22 cellular contexts compared by ENCODE assay signal in genomic region chr6:140018588-140018987, GRCh38.
A peak's percentile ranks its signal among the peaks of the same experiment; 100 is the strongest.
DNase-seq lines count a peak whose midpoint lies in the region; ATAC-seq, FAIRE-seq and TF ChIP-seq lines count a peak whose summit lies in the region.
"Had no signal": no experiment of that assay in that cellular context is flagged by ENCODE, and none has a peak within 500 bp of the region (broad histone marks: within the 10 kb centered on the region; RNA-seq: fewer than 3 reads in every experiment).

No MANE protein-coding gene starts in this region.

- CTCF ChIA-PET in HEK293 (lab: Yijun Ruan, JAX) (interaction anchor here (1.3 kb wide), 1 partner anchor 35 kb away, joined by 4 read pairs; no protein-coding TSS in a partner anchor), Panc1 (lab: Charles Lee) (no interaction called here), K562 (lab: Yijun Ruan, JAX; ENCODE audit: low intra/inter-chr PET ratio) (no interaction called here)

- H3K79me2 ChIP-seq in K562 (ENCODE audit: control insufficient read depth, insufficient read depth, low read length) (no peaks in the 10 kb centered on the region), hepatocyte (no peaks in the 10 kb centered on the region)

- FAIRE-seq in K562 (lab: Jason Lieb, UNC): no peak
- FAIRE-seq: D721Med, G401.6 had no signal

- H3K4me1 ChIP-seq in HEK293 (ENCODE audit: control insufficient read depth, insufficient read depth, low read length) (no peaks in the 10 kb centered on the region), Panc1 (ENCODE audit: control insufficient read depth, insufficient read depth, low read length) (no peaks in the 10 kb centered on the region), K562 (replicated peaks in 1 of 2; ENCODE audit: control insufficient read depth in 2 of 2, insufficient read depth in 2 of 2, low read length in 2 of 2) (no peaks in the 10 kb centered on the region), hepatocyte (ENCODE audit: insufficient read depth) (peaks cover 15% of the 10 kb centered on the region)
- H3K4me1 ChIP-seq: BLaER1 had no signal

- H3K27ac ChIP-seq in HEK293 (ENCODE audit: extremely low read depth, low read depth, low read length) (no peak overlapping the region), Panc1 (ENCODE audit: low read length) (peak overlapping the region; percentile 19; the same call in 1 of the 2 replicates), K562 (ENCODE audit: extremely low read depth, low read depth, low read length) (no peak overlapping the region), hepatocyte (no peak overlapping the region)
- H3K27ac ChIP-seq: BLaER1, RWPE1 had no signal

- peak; percentile 40 for TF ChIP-seq EP300 in K562 (IDR thresholded peaks at IDR 0.05; ENCODE audit: low read length)

- 0% methylated on average over 1 of the region's 1 CpG for WGBS in K562 (ENCODE audit: insufficient coverage, low coverage, missing lambda C conversion rate)
- 65% methylated on average over 1 of the region's 1 CpG for WGBS in hepatocyte (ENCODE audit: low lambda C conversion rate, missing lambda C conversion rate)

- no peaks in the 10 kb centered on the region for H3K9me3 ChIP-seq in HEK293 (ENCODE audit: control insufficient read depth, insufficient read depth, low read depth, low read length)
- no peaks in the 10 kb centered on the region for H3K9me3 ChIP-seq in Panc1 (ENCODE audit: control insufficient read depth, insufficient read depth, low read depth, low read length)
- no peaks in the 10 kb centered on the region for H3K9me3 ChIP-seq in K562 (replicated peaks; ENCODE audit: control insufficient read depth, insufficient read depth, low read depth, low read length)
- H3K9me3 ChIP-seq in hepatocyte (ENCODE audit: low read depth): no peaks in the 10 kb centered on the region

- H3K9me2 ChIP-seq in hepatocyte (replicated peaks; ENCODE audit: insufficient read depth): no peaks in the 10 kb centered on the region

- DNase-seq in Panc1 (ENCODE audit: low read depth, low spot score) (no peak), K562 (ENCODE audit: extremely low read depth in 1 of 4, low spot score in 3 of 4) (peak in 1 of 4 experiments; percentile 25), hepatocyte (ENCODE audit: low spot score) (peak; percentile 19), T-helper 2 cell (no peak), cardiac septum (ENCODE audit: low spot score) (no peak)
- DNase-seq: CD4-positive, CD25-positive, alpha-beta regulatory T cell; H9; HFFc6; Karpas-422; NCI-H1092 treated with DMSO at 0.1 percent for 48 hours; NCI-H1436 treated with DMSO at 0.1 percent for 48 hours; NCI-H187 treated with DMSO at 0.1 percent for 48 hours; NCI-H2107; NCI-H526 treated with DMSO at 0.1 percent for 48 hours; SHP77 had no signal

- H3K36me3 ChIP-seq in HEK293 (ENCODE audit: control insufficient read depth in 2 of 2, insufficient read depth in 1 of 2, low read length in 2 of 2) (no peaks in the 10 kb centered on the region), Panc1 (ENCODE audit: control insufficient read depth, insufficient read depth, low read length) (no peaks in the 10 kb centered on the region), K562 (ENCODE audit: control insufficient read depth, insufficient read depth, low read length) (no peaks in the 10 kb centered on the region), hepatocyte (replicated peaks; ENCODE audit: insufficient read depth, low read depth) (no peaks in the 10 kb centered on the region)
- H3K36me3 ChIP-seq: BLaER1 had no signal

- TF ChIP-seq CTCF in HEK293 (tag by site-specific recombination; IDR thresholded peaks at IDR 0.05) (no peak), Panc1 (IDR thresholded peaks at IDR 0.05) (no peak), K562 (IDR thresholded peaks at IDR 0.05 in 2 of 3, conservative IDR thresholded peaks at IDR 0.05 in 1 of 3; ENCODE audit: insufficient read depth in 2 of 3, low read depth in 1 of 3, low read length in 3 of 3) (no peak), hepatocyte (IDR thresholded peaks at IDR 0.05; ENCODE audit: poor library complexity) (no peak)

- H3K4me3 ChIP-seq in HEK293 (ENCODE audit: low read depth, low read length) (no peak overlapping the region), Panc1 (ENCODE audit: low read depth in 2 of 2, low read length in 2 of 2) (no peak overlapping the region), K562 (no peak overlapping the region), hepatocyte (no peak overlapping the region)
- H3K4me3 ChIP-seq: BLaER1, GM23338 had no signal

- no peak for TF ChIP-seq POLR2A in K562 (conservative IDR thresholded peaks at IDR 0.05)

- H3K27me3 ChIP-seq in Panc1 (ENCODE audit: control insufficient read depth, insufficient read depth, low read length) (no peaks in the 10 kb centered on the region), K562 (ENCODE audit: control insufficient read depth in 2 of 2, insufficient read depth in 2 of 2, low read length in 2 of 2) (no peaks in the 10 kb centered on the region), hepatocyte (no peaks in the 10 kb centered on the region)
- H3K27me3 ChIP-seq: BLaER1 had no signal

- intact Hi-C loops in Panc1 (cut with micrococcal nuclease; ENCODE audit: unreplicated experiment): no loop called here
- intact Hi-C loops in K562 (cut with micrococcal nuclease): no loop called here
- intact Hi-C loops in cardiac septum (cut with DNase I): no loop called here

- BruUV-seq in Panc1 (replicated peaks; lab: Mats Ljungman, UMichigan) (no TSS peak), K562 (replicated peaks; lab: Mats Ljungman, UMichigan) (no TSS peak)

- H3K9me1 ChIP-seq in K562 (ENCODE audit: control insufficient read depth, insufficient read depth, low read length): no peaks in the 10 kb centered on the region

- H3K9ac ChIP-seq in K562 (ENCODE audit: insufficient read depth in 1 of 2, low read depth in 2 of 2, low read length in 2 of 2): no peak overlapping the region
- H3K9ac ChIP-seq: BLaER1 had no signal

- TF ChIP-seq RAD21 in K562 (CRISPR knock-in tag; conservative IDR thresholded peaks at IDR 0.05 in 1 of 2, IDR thresholded peaks at IDR 0.05 in 1 of 2): no peak

- in situ Hi-C loops in Panc1 (cut with HindIII; ENCODE audit: low pct_unique_long_range_greater_than_20kb, low sequenced_read_pairs): no loop called here
- in situ Hi-C loops in K562 (cut with MboI): no loop called here

- H3K4me2 ChIP-seq in K562 (ENCODE audit: insufficient read depth, low read length) (no peak overlapping the region; the same call in 1 of the 2 replicates), hepatocyte (no peak overlapping the region)
- H3K4me2 ChIP-seq: BLaER1, GM23338 had no signal

- no peak overlapping the region for H2AFZ ChIP-seq in K562 (ENCODE audit: low read depth, low read length)
- H2AFZ ChIP-seq in hepatocyte: no peak overlapping the region
- H2AFZ ChIP-seq: GM23338 had no signal

- H4K20me1 ChIP-seq in K562 (replicated peaks; ENCODE audit: control insufficient read depth, insufficient read depth, low read length) (no peaks in the 10 kb centered on the region), hepatocyte (ENCODE audit: insufficient read depth, poor library complexity, severe bottlenecking) (no peaks in the 10 kb centered on the region)
- H4K20me1 ChIP-seq: BLaER1 had no signal

- no peak for ATAC-seq in Panc1
- ATAC-seq in K562: no peak
- no peak for ATAC-seq in GM18511 (IDR thresholded peaks at IDR 0.05; ENCODE audit: unreplicated experiment)
- ATAC-seq: GM23338 had no signal

- POLR2A ChIA-PET in HEK293 (lab: Yijun Ruan, JAX) (interaction anchor here (1.7 kb wide), 1 partner anchor 644 kb away, joined by 4 read pairs; the partner anchor contains the start of gene CITED2), Panc1 (lab: Charles Lee) (no interaction called here), K562 (lab: Yijun Ruan, JAX) (no interaction called here)

TF ChIP-seq in HEK293, 187 proteins besides CTCF, POLR2A, EP300 and RAD21:
- no peak for TF ChIP-seq ZNF514 (tag by site-specific recombination; IDR thresholded peaks at IDR 0.05)
- 0 out of 2 replicates have a peak, but pooled peaks have one; percentile 29 for TF ChIP-seq TRIM28 (IDR thresholded peaks at IDR 0.05; ENCODE audit: borderline replicate concordance, low read length)
- no peak for TF ChIP-seq ZNF24 (tag by site-specific recombination; IDR thresholded peaks at IDR 0.05)
- TF ChIP-seq SETDB1 (IDR thresholded peaks at IDR 0.05; ENCODE audit: insufficient read length, low read length): peak; percentile 28
TF ChIP-seq in HEK293: peak in this region for 2.

TF ChIP-seq in K562, 482 proteins besides CTCF, POLR2A, EP300 and RAD21 (continues in another document):
- TF ChIP-seq ELF2 (CRISPR knock-in tag; IDR thresholded peaks at IDR 0.05) (no peak), SMARCA4 (IDR thresholded peaks at IDR 0.05) (peak; percentile 54; the same call in 1 of the 2 replicates), DPF2 (IDR thresholded peaks at IDR 0.05) (peak; percentile 52), NONO (IDR thresholded peaks at IDR 0.05; ENCODE audit: low read depth in 2 of 2, low read length in 1 of 2) (no peak), FOXJ2 (tag; IDR thresholded peaks at IDR 0.05) (0 out of 2 replicates have a peak, but pooled peaks have one; percentile 34), SOX6 (IDR thresholded peaks at IDR 0.05) (peak; percentile 36; the same call in 1 of the 2 replicates), NFYB (IDR thresholded peaks at IDR 0.05; ENCODE audit: extremely low read depth, insufficient read length) (no peak), TEAD4 (IDR thresholded peaks at IDR 0.05; ENCODE audit: low read length) (peak; percentile 70), TEAD4 (CRISPR knock-in tag; IDR thresholded peaks at IDR 0.05; ENCODE audit: borderline replicate concordance) (no peak), FOSL1 (tag; conservative IDR thresholded peaks at IDR 0.05) (peak; percentile 80), ARID1B (IDR thresholded peaks at IDR 0.05) (peak; percentile 79), NCOR1 (IDR thresholded peaks at IDR 0.05) (peak; percentile 63), GABPA (tag; conservative IDR thresholded peaks at IDR 0.05; ENCODE audit: low read depth) (no peak), CBX5 (IDR thresholded peaks at IDR 0.05; ENCODE audit: borderline replicate concordance, low read depth) (no peak)

Comparison
In these comparisons a context has a peak if more than half of its experiments do, and no peak if none do; other contexts are left out.
1. Of the 44 proteins assayed by ChIP-seq in both K562 and HEK293: peak only in K562: none; only in HEK293: SETDB1 and TRIM28; in both: none; in neither: 42.